Comparison of ENCODE assay signal across 8 cellular contexts in genomic region chr10:102775201-102775972, GRCh38. TPM values are rescaled to one million over a fixed set of nuclear protein-coding genes. Genes with fewer than 3 reads are reported as not detected.
DNase-seq lines count a peak whose midpoint lies in the region; ATAC-seq and TF ChIP-seq lines count a peak whose summit lies in the region.

No MANE protein-coding gene starts in this region.

- ATAC-seq in heart right ventricle = peak; percentile 48 to 71 (median 58)
- no peak for ATAC-seq in HG02970 (IDR thresholded peaks at IDR 0.05; ENCODE audit: low FRiP score, unreplicated experiment)
- ATAC-seq in GM21576 (IDR thresholded peaks at IDR 0.05; ENCODE audit: unreplicated experiment) = no peak
- no peak for ATAC-seq in GM21515 (IDR thresholded peaks at IDR 0.05; ENCODE audit: unreplicated experiment)

- peaks cover 11% of the 10 kb centered on the region for H3K4me1 ChIP-seq in BE2C
- peaks cover 29 to 99% (median 82%) of the 10 kb centered on the region in 9 donors for H3K4me1 ChIP-seq in heart right ventricle
- H3K4me1 ChIP-seq in ovary (ENCODE audit: insufficient read depth) = peaks cover 41% of the 10 kb centered on the region

- no peaks in the 10 kb centered on the region for H3K9me3 ChIP-seq in BE2C
- H3K9me3 ChIP-seq in heart right ventricle = no peaks in the 10 kb centered on the region
- no peaks in the 10 kb centered on the region for H3K9me3 ChIP-seq in ovary

- no peak for TF ChIP-seq POLR2A in ovary (IDR thresholded peaks at IDR 0.05)

- H3K27me3 ChIP-seq in BE2C (no peaks in the 10 kb centered on the region), heart right ventricle (no peaks in the 10 kb centered on the region), ovary (no peaks in the 10 kb centered on the region)

- 13 to 24% methylated on average over 16 of the region's 16 CpGs for WGBS in heart right ventricle, 2 donors
- 16 to 25% (median 24%) methylated on average over 16 of the region's 16 CpGs for WGBS in ovary, 3 donors

- intact Hi-C loops in heart right ventricle (cut with DNase I) (loop anchor here in 2 of 10 donors (5.0 kb wide), 2 partner anchors 33 to 42 kb away; partner anchors contain the start of gene WBP1L (in 2 of the 2)), ovary (cut with DNase I) (no loop called here)

- no peak for TF ChIP-seq EP300 in ovary (IDR thresholded peaks at IDR 0.05)

- H3K4me3 ChIP-seq in BE2C (ENCODE audit: low read depth, low read length) = peak overlapping the region; percentile 6; the same call in 1 of the 2 replicates
- H3K4me3 ChIP-seq in heart right ventricle = peak overlapping the region in 9 of 10 donors; percentile 47 to 67 (median 60)
- peak overlapping the region; percentile 51 for H3K4me3 ChIP-seq in ovary

- no peak for DNase-seq in BE2C
- DNase-seq in heart right ventricle = peak; percentile 53 to 85
- DNase-seq in ovary = peak; percentile 57 to 76 (median 61)
- DNase-seq in stimulated activated CD4-positive, alpha-beta T cell treated with anti-CD3 and anti-CD28 coated beads, Interleukin-4, amount 100 ng/mL, for 4 hours = no peak

- H3K27ac ChIP-seq in VCaP (peak overlapping the region; percentile 93), heart right ventricle (peak overlapping the region; percentile 85 to 99 (median 97)), ovary (peak overlapping the region; percentile 67 to 89)

- H3K36me3 ChIP-seq in BE2C = no peaks in the 10 kb centered on the region
- H3K36me3 ChIP-seq in heart right ventricle = peaks cover 0 to 1% (median 0%) of the 10 kb centered on the region in 9 donors
- no peaks in the 10 kb centered on the region for H3K36me3 ChIP-seq in ovary

- TF ChIP-seq CTCF in BE2C (IDR thresholded peaks at IDR 0.05; ENCODE audit: low read depth, low read length) = no peak
- no peak for TF ChIP-seq CTCF in VCaP (conservative IDR thresholded peaks at IDR 0.05)
- TF ChIP-seq CTCF in heart right ventricle (IDR thresholded peaks at IDR 0.05) = no peak
- TF ChIP-seq CTCF in ovary (IDR thresholded peaks at IDR 0.05) = no peak

RNA-seq across cellular contexts. Expression of gene WBP1L, which starts 31.6 kb away (rescaled TPM):
- polyA plus RNA-seq in BE2C (2012; ENCODE audit: insufficient read depth, insufficient read length, low read depth) = 13.1 TPM
- total RNA-seq in heart right ventricle = 10 to 100 TPM; 17.3 to 33.3 (median 21.0) TPM
- polyA plus RNA-seq in heart right ventricle = 10 to 100 TPM; 14.3 to 17.5 TPM
- total RNA-seq in ovary = 10 to 100 TPM; 45.5 to 71.8 (median 51.3) TPM
- 10 to 100 TPM; 40.6 to 46.5 TPM for polyA plus RNA-seq in ovary

Comparison
In these comparisons a context has a peak if more than half of its experiments do, and no peak if none do; other contexts are left out.
1. DNase-seq: peak in heart right ventricle (2 of 2) and ovary (5 of 5); none in BE2C (single experiment) and stimulated activated CD4-positive, alpha-beta T cell treated with anti-CD3 and anti-CD28 coated beads, Interleukin-4, amount 100 ng/mL, for 4 hours (0 of 2).
2. H3K4me3 ChIP-seq: peak in every context shown above with its lines; median percentile 60 in heart right ventricle; 51 in ovary; 6 in BE2C.
3. ATAC-seq: peak in heart right ventricle (8 of 8); none in HG02970 (single experiment), GM21576 (single experiment) and GM21515 (single experiment).
4. Peak in every context shown above with its lines, with median percentiles within 50 percentile points of each other: H3K27ac ChIP-seq.